Comparison of ENCODE assay signal across 1 cellular context in the genomic region with DNA sequence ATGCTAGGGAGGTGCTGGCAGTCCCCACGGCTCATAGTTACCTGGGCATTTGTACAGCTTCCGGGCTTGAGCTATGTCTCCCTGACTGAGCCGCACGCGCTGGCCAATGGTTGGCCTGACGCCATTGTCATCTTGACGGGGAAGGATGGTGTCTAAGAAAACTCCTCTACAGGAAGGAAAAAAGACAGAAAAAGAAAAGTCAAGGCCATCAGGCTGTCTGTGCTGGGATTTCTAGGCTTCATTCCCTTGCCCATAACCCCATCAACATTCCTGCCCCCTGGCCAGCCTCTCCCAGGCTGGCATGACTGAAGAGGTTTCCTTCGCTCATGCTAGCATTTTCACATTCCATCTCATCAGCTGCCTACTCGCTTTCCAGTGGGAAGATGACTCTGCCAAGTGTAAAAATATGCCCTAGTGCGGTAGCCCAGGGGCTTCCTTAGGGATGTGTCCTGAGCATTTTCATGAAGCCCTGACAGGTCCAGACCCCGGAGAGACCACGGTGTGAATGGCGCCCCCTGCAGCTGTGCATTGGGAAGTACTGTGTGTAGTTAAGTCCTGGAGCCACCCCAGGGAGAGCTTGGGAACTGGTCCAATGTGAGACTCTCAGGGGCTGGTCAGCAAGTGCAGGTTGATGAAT.
TF ChIP-seq lines count a peak whose summit lies in the region.

No MANE protein-coding gene starts in this region.

TF ChIP-seq in GM23338, 12 proteins besides CTCF, POLR2A, EP300 and RAD21 (continued from another document):
- TF ChIP-seq, protein P1, sequence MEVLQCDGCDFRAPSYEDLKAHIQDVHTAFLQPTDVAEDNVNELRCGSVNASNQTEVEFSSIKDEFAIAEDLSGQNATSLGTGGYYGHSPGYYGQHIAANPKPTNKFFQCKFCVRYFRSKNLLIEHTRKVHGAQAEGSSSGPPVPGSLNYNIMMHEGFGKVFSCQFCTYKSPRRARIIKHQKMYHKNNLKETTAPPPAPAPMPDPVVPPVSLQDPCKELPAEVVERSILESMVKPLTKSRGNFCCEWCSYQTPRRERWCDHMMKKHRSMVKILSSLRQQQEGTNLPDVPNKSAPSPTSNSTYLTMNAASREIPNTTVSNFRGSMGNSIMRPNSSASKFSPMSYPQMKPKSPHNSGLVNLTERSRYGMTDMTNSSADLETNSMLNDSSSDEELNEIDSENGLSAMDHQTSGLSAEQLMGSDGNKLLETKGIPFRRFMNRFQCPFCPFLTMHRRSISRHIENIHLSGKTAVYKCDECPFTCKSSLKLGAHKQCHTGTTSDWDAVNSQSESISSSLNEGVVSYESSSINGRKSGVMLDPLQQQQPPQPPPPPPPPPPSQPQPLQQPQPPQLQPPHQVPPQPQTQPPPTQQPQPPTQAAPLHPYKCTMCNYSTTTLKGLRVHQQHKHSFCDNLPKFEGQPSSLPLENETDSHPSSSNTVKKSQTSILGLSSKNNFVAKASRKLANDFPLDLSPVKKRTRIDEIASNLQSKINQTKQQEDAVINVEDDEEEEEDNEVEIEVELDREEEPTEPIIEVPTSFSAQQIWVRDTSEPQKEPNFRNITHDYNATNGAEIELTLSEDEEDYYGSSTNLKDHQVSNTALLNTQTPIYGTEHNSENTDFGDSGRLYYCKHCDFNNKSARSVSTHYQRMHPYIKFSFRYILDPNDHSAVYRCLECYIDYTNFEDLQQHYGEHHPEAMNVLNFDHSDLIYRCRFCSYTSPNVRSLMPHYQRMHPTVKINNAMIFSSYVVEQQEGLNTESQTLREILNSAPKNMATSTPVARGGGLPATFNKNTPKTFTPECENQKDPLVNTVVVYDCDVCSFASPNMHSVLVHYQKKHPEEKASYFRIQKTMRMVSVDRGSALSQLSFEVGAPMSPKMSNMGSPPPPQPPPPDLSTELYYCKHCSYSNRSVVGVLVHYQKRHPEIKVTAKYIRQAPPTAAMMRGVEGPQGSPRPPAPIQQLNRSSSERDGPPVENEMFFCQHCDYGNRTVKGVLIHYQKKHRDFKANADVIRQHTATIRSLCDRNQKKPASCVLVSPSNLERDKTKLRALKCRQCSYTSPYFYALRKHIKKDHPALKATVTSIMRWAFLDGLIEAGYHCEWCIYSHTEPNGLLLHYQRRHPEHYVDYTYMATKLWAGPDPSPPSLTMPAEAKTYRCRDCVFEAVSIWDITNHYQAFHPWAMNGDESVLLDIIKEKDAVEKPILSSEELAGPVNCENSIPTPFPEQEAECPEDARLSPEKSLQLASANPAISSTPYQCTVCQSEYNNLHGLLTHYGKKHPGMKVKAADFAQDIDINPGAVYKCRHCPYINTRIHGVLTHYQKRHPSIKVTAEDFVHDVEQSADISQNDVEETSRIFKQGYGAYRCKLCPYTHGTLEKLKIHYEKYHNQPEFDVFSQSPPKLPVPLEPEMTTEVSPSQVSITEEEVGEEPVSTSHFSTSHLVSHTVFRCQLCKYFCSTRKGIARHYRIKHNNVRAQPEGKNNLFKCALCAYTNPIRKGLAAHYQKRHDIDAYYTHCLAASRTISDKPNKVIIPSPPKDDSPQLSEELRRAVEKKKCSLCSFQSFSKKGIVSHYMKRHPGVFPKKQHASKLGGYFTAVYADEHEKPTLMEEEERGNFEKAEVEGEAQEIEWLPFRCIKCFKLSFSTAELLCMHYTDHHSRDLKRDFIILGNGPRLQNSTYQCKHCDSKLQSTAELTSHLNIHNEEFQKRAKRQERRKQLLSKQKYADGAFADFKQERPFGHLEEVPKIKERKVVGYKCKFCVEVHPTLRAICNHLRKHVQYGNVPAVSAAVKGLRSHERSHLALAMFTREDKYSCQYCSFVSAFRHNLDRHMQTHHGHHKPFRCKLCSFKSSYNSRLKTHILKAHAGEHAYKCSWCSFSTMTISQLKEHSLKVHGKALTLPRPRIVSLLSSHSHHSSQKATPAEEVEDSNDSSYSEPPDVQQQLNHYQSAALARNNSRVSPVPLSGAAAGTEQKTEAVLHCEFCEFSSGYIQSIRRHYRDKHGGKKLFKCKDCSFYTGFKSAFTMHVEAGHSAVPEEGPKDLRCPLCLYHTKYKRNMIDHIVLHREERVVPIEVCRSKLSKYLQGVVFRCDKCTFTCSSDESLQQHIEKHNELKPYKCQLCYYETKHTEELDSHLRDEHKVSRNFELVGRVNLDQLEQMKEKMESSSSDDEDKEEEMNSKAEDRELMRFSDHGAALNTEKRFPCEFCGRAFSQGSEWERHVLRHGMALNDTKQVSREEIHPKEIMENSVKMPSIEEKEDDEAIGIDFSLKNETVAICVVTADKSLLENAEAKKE (CRISPR knock-in tag; IDR thresholded peaks at IDR 0.05): no peak
